Comparison of ENCODE assay signal across 1 cellular context in genomic region chr6:3310051-3310448, GRCh38.
TF ChIP-seq lines count a peak whose summit lies in the region.

No MANE protein-coding gene starts in this region.

TF ChIP-seq in WTC11, 78 proteins besides CTCF, POLR2A, EP300 and RAD21 (continued from another document):
- no peak for TF ChIP-seq ATF2 (CRISPR knock-in tag; IDR thresholded peaks at IDR 0.05; ENCODE audit: borderline replicate concordance, low read depth)
- TF ChIP-seq SOX15 (CRISPR knock-in tag; IDR thresholded peaks at IDR 0.05): no peak
- TF ChIP-seq IRF2 (CRISPR knock-in tag; IDR thresholded peaks at IDR 0.05; ENCODE audit: borderline replicate concordance, low read depth): no peak
- no peak for TF ChIP-seq GRHL2 (CRISPR knock-in tag; IDR thresholded peaks at IDR 0.05; ENCODE audit: insufficient replicate concordance, severe bottlenecking)
- TF ChIP-seq E2F5 (CRISPR knock-in tag; IDR thresholded peaks at IDR 0.05): no peak
- TF ChIP-seq ATF6 (CRISPR knock-in tag; IDR thresholded peaks at IDR 0.05): no peak
- TF ChIP-seq ERG (CRISPR knock-in tag; IDR thresholded peaks at IDR 0.05): no peak
